ENCODE assay signal across 12 cellular contexts in the genomic region with DNA sequence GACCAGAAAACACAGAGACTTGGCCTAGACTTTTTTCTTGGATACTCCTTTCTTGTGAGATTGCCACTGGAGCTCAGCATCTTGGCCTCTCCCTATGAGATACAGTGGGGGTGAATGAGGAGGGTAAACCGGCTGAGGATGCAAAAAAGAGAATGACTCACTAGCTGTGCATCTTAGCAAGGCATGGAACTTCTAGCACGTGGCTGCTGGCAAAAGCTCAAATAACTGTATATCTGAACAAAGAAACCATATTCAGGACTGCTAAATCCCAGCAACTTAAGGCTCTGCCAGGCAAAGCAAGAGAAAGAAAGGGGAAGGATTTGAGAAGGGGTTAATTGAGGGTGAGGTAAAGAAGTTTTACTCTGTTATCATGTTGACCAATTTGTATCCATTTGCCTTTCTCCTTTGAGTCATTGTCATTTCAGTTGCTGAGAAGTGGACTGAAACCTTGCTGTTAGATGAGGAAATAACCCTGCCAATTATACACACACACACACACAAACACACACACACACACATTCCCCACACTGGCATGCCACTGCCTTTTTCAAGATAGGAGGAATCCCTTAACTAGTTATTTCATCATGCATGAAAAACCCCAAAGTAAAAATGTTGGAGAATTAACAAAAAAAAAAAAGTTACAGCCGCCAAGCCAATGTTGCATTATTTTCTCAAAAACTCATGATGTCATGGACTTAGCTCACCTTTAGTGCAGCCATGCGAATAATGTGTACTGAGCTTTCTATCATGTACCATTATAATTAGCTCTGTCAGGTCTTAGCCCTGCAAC.
A peak's percentile ranks its signal among the peaks of the same experiment; 100 is the strongest.
DNase-seq lines count a peak whose midpoint lies in the region; FAIRE-seq and TF ChIP-seq lines count a peak whose summit lies in the region.
"Had no signal": no experiment of that assay in that cellular context is flagged by ENCODE, and none has a peak within 500 bp of the region (broad histone marks: within the 10 kb centered on the region; RNA-seq: fewer than 3 reads in every experiment).

No MANE protein-coding gene starts in this region.

- H3K27me3 Mint-ChIP-seq in astrocyte (ENCODE audit: low read depth, unreplicated experiment) (no peaks in the 10 kb centered on the region), neural progenitor cell (ENCODE audit: insufficient read depth, low read depth) (no peaks in the 10 kb centered on the region)
- H3K27me3 Mint-ChIP-seq: CD8-positive, alpha-beta memory T cell had no signal

- H3K4me1 Mint-ChIP-seq in astrocyte (ENCODE audit: low read depth, unreplicated experiment) (peaks cover 55% of the 10 kb centered on the region), neural progenitor cell (peaks cover 56% of the 10 kb centered on the region)
- H3K4me1 Mint-ChIP-seq: CD8-positive, alpha-beta memory T cell; naive B cell had no signal

- TF ChIP-seq CTCF in astrocyte (IDR thresholded peaks at IDR 0.05; ENCODE audit: insufficient read depth, low read depth, low read length) (no peak), keratinocyte (optimal IDR thresholded peaks at IDR 0.05 in 1 of 3, IDR thresholded peaks at IDR 0.05 in 1 of 3, conservative IDR thresholded peaks at IDR 0.05 in 1 of 3; ENCODE audit: extremely low read depth in 1 of 3, insufficient read depth in 2 of 3, low read length in 3 of 3) (no peak), neural progenitor cell (IDR thresholded peaks at IDR 0.05) (no peak)

- no peak overlapping the region for H3K4me3 Mint-ChIP-seq in astrocyte (ENCODE audit: unreplicated experiment)
- no peak overlapping the region for H3K4me3 Mint-ChIP-seq in neural progenitor cell
- H3K4me3 Mint-ChIP-seq: naive B cell had no signal

- H3K9me3 Mint-ChIP-seq in astrocyte (ENCODE audit: unreplicated experiment): no peaks in the 10 kb centered on the region
- peaks cover 9% of the 10 kb centered on the region for H3K9me3 Mint-ChIP-seq in neural progenitor cell

- H3K27me3 ChIP-seq in astrocyte (ENCODE audit: insufficient read depth, low read length) (no peaks in the 10 kb centered on the region), keratinocyte (ENCODE audit: control insufficient read depth, extremely low read depth, insufficient read depth, low read length) (no peaks in the 10 kb centered on the region), neural progenitor cell (no peaks in the 10 kb centered on the region)

- in situ Hi-C loops in G401 (cut with HindIII; ENCODE audit: low sequenced_read_pairs): no loop called here

- H3K4me1 ChIP-seq in astrocyte (ENCODE audit: insufficient read depth, low read length): peaks cover 38% of the 10 kb centered on the region
- peaks cover 23% of the 10 kb centered on the region for H3K4me1 ChIP-seq in keratinocyte (ENCODE audit: control insufficient read depth, extremely low read depth, insufficient read depth, low read length)
- H3K4me1 ChIP-seq in neural progenitor cell: peaks cover 28% of the 10 kb centered on the region

- H3K4me3 ChIP-seq in astrocyte (ENCODE audit: insufficient read depth, low read depth, low read length): no peak overlapping the region
- no peak overlapping the region for H3K4me3 ChIP-seq in keratinocyte (ENCODE audit: control insufficient read depth in 2 of 3, extremely low read depth in 1 of 3, insufficient read depth in 2 of 3, low read depth in 1 of 3, low read length in 3 of 3)
- H3K4me3 ChIP-seq in neural progenitor cell: no peak overlapping the region

- H3K9me3 ChIP-seq in astrocyte (ENCODE audit: insufficient read depth, low read depth, low read length): no peaks in the 10 kb centered on the region
- H3K9me3 ChIP-seq in keratinocyte (ENCODE audit: control insufficient read depth, low read depth, low read length): no peaks in the 10 kb centered on the region
- no peaks in the 10 kb centered on the region for H3K9me3 ChIP-seq in neural progenitor cell (ENCODE audit: low read depth)

- H4K20me1 ChIP-seq in astrocyte (ENCODE audit: insufficient read depth, low read length): no peaks in the 10 kb centered on the region
- no peaks in the 10 kb centered on the region for H4K20me1 ChIP-seq in keratinocyte (ENCODE audit: control insufficient read depth, extremely low read depth, insufficient read depth, low read length)
- no peaks in the 10 kb centered on the region for H4K20me1 ChIP-seq in neural progenitor cell (ENCODE audit: low read depth)

- H3K9ac ChIP-seq in astrocyte (ENCODE audit: low read length): peak overlapping the region; percentile 33
- no peak overlapping the region for H3K9ac ChIP-seq in keratinocyte (ENCODE audit: control insufficient read depth, extremely low read depth, insufficient read depth, low read length)
- H3K9ac ChIP-seq in neural progenitor cell: no peak overlapping the region

- H3K36me3 ChIP-seq in astrocyte (ENCODE audit: insufficient read depth, low read length): no peaks in the 10 kb centered on the region
- no peaks in the 10 kb centered on the region for H3K36me3 ChIP-seq in keratinocyte (ENCODE audit: control insufficient read depth in 2 of 2, extremely low read depth in 1 of 2, insufficient read depth in 2 of 2, low read length in 2 of 2)
- no peaks in the 10 kb centered on the region for H3K36me3 ChIP-seq in neural progenitor cell

- H3F3A ChIP-seq in neural progenitor cell (ENCODE audit: low read depth): peaks cover 4% of the 10 kb centered on the region

- H3K9me1 ChIP-seq in keratinocyte (ENCODE audit: control insufficient read depth, extremely low read depth, insufficient read depth, low read length): no peaks in the 10 kb centered on the region

- H3K4me2 ChIP-seq in astrocyte (ENCODE audit: low read length): peak overlapping the region; percentile 45
- no peak overlapping the region for H3K4me2 ChIP-seq in keratinocyte (ENCODE audit: control insufficient read depth, extremely low read depth, insufficient read depth, low read depth, low read length)
- H3K4me2 ChIP-seq in neural progenitor cell: no peak overlapping the region

- DNase-seq in A172 (ENCODE audit: low spot score): peak; percentile 93
- DNase-seq in HS-5 (ENCODE audit: low read depth): peak; percentile 87
- DNase-seq in astrocyte (ENCODE audit: low read depth): peak; percentile 91
- DNase-seq in keratinocyte (ENCODE audit: low read depth, low spot score): no peak
- DNase-seq in GDM1 (lab: John Stamatoyannopoulos, UW): no peak
- no peak for DNase-seq in RPMI8226
- DNase-seq in neural progenitor cell (ENCODE audit: low spot score): no peak
- no peak for DNase-seq in G401 (ENCODE audit: low spot score)
- DNase-seq: CD8-positive, alpha-beta memory T cell; naive B cell; NCI-H1048 had no signal

- H3K36me3 Mint-ChIP-seq in astrocyte (ENCODE audit: low read depth, unreplicated experiment) (no peaks in the 10 kb centered on the region), neural progenitor cell (no peaks in the 10 kb centered on the region)
- H3K36me3 Mint-ChIP-seq: CD8-positive, alpha-beta memory T cell; naive B cell had no signal

- H3K27ac ChIP-seq in astrocyte (ENCODE audit: low read depth, low read length) (peak overlapping the region; percentile 68), keratinocyte (ENCODE audit: control insufficient read depth, insufficient read depth, low read length) (no peak overlapping the region), neural progenitor cell (no peak overlapping the region)

- peak overlapping the region; percentile 24 for H2AFZ ChIP-seq in astrocyte (ENCODE audit: low read depth, low read length)
- H2AFZ ChIP-seq in keratinocyte (ENCODE audit: control insufficient read depth, low read length): no peak overlapping the region
- H2AFZ ChIP-seq in neural progenitor cell (replicated peaks): no peak overlapping the region

- dilution Hi-C loops in keratinocyte (cut with MboI; ENCODE audit: extremely low pct_ligation_motif_present, low sequenced_read_pairs): no loop called here

- FAIRE-seq in astrocyte (lab: Jason Lieb, UNC): peak; percentile 81
- peak; percentile 84 for FAIRE-seq in keratinocyte (lab: Jason Lieb, UNC)
- FAIRE-seq: endometrium had no signal

- H3K79me2 ChIP-seq in astrocyte (ENCODE audit: insufficient read depth, low read length) (no peaks in the 10 kb centered on the region), keratinocyte (ENCODE audit: control insufficient read depth, insufficient read depth, low read length) (no peaks in the 10 kb centered on the region), neural progenitor cell (ENCODE audit: low read depth) (no peaks in the 10 kb centered on the region)

- H3K27ac Mint-ChIP-seq in astrocyte (ENCODE audit: unreplicated experiment) (peak overlapping the region; percentile 94), neural progenitor cell (no peak overlapping the region)
- H3K27ac Mint-ChIP-seq: CD8-positive, alpha-beta memory T cell had no signal

Comparison
In these comparisons a context has a peak if more than half of its experiments do, and no peak if none do; other contexts are left out.
1. DNase-seq: peak in A172 (single experiment), HS-5 (single experiment) and astrocyte (single experiment); none in keratinocyte (single experiment), GDM1 (single experiment), RPMI8226 (single experiment), neural progenitor cell (single experiment) and G401 (single experiment).